34 cellular contexts compared by ENCODE assay signal in the genomic region with DNA sequence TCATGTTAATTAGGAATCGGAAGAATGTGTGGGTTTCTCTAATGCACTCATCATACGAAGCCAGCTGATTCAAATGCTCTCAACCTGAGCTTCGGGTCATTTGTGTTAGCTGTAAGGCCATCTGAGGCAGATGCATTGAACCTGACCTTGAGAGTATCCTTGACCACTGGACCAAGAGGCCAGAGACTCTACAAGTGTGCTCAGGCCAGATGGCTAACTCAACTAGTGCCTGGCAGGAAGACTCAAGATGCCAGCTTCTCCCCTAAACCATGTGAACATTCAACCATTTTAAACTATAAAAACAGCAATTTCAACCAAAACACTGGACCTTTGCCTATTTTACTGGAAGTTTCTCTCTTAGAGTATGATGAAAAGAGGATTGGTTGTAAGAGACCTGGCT.
"Had no signal": no experiment of that assay in that cellular context is flagged by ENCODE, and none has a peak within 500 bp of the region (broad histone marks: within the 10 kb centered on the region; RNA-seq: fewer than 3 reads in every experiment).

No MANE protein-coding gene starts in this region.

- H3K27me3 ChIP-seq: MG63 had no signal

- H3K36me3 ChIP-seq: MG63 had no signal

- H3K9me3 ChIP-seq: MG63 had no signal

- DNase-seq: Karpas-422, Kasumi-1, MG63, MM.1S, MV-4-11, NCI-H1048, NCI-H1092, NCI-H1092 treated with DMSO at 0.1 percent for 48 hours, NCI-H1105, NCI-H1105 treated with DMSO at 0.1 percent for 48 hours, NCI-H1417 treated with DMSO at 0.1 percent for 48 hours, NCI-H1436, NCI-H1436 treated with DMSO at 0.1 percent for 48 hours, NCI-H146, NCI-H1694, NCI-H1694 treated with DMSO at 0.1 percent for 48 hours, NCI-H187, NCI-H187 treated with DMSO at 0.1 percent for 48 hours, NCI-H1930, NCI-H2029, NCI-H2029 treated with DMSO at 0.1 percent for 48 hours, NCI-H2081, NCI-H2081 treated with DMSO at 0.1 percent for 48 hours, NCI-H2107, NCI-H2171, NCI-H2171 treated with DMSO at 0.1 percent for 48 hours, NCI-H2227 treated with DMSO at 0.1 percent for 48 hours, NCI-H226, NCI-H345, NCI-H446, NCI-H446 treated with DMSO at 0.1 percent for 48 hours, NCI-H510A, NCI-H510A treated with DMSO at 0.1 percent for 48 hours, NCI-H524 had no signal

- H3K4me3 ChIP-seq: MG63 had no signal
